Comparison of ENCODE assay signal across 16 cellular contexts in the genomic region with DNA sequence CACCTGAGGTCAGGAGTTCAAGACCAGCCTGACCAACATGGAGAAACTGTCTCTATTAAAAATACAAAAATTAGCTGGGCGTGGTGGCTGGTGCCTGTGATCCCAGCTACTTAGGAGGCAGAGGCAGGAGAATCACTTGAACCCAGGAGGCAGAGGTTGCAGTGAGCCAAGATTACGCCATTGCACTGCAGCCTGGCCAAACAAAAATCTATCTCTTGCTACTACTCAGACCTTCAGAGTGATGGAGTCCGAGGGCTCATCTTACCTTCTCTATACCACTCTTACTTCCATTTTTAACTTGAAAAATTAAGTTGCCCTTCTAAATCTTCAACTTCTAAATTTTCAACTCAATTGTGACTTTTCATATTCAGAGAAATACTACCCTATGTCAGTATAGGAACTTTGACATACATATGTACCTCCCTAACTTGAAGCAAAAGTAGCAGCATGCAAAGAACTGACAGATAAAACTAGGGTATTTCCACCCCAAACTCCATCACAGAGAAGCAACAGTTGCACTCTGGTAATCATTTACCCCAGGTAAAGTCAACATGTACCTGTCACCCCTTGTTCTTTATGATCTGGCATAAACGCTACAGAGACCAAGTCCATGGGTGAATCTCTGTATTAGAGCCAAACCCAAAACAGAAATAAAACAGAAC. TPM values are rescaled to one million over a fixed set of nuclear protein-coding genes. Genes with fewer than 3 reads are reported as not detected.
A peak's percentile ranks its signal among the peaks of the same experiment; 100 is the strongest.
DNase-seq lines count a peak whose midpoint lies in the region; TF ChIP-seq lines count a peak whose summit lies in the region.
"Had no signal": no experiment of that assay in that cellular context is flagged by ENCODE, and none has a peak within 500 bp of the region (broad histone marks: within the 10 kb centered on the region; RNA-seq: fewer than 3 reads in every experiment).

No MANE protein-coding gene starts in this region.

- in situ Hi-C loops in mammary epithelial cell (cut with MboI; ENCODE audit: low sequenced_read_pairs in 2 of 2): no loop called here

- no peaks in the 10 kb centered on the region for H4K20me1 ChIP-seq in mammary epithelial cell (ENCODE audit: insufficient read depth, low read length)

- H3K4me2 ChIP-seq in mammary epithelial cell (ENCODE audit: insufficient read depth, low read depth, low read length): no peak overlapping the region

- BruUV-seq in Calu3 (replicated peaks; lab: Mats Ljungman, UMichigan) (no TSS peak), mammary epithelial cell (replicated peaks; lab: Mats Ljungman, UMichigan) (no TSS peak)

- H3K4me1 Mint-ChIP-seq in Calu3 (ENCODE audit: low read depth, unreplicated experiment) (peaks cover 42% of the 10 kb centered on the region), HFFc6 (ENCODE audit: low read depth) (peaks cover 74% of the 10 kb centered on the region), neural crest cell (peaks cover 33% of the 10 kb centered on the region)

- intact Hi-C loops in Calu3 (cut with micrococcal nuclease; ENCODE audit: unreplicated experiment) (loop anchor here (5.0 kb wide), 1 partner anchor 441 kb away; a partner anchor contains a TSS), mammary epithelial cell (cut with micrococcal nuclease) (no loop called here)

- CTCF ChIA-PET in Calu3 (lab: Charles Lee): interaction anchor here (0.6 kb wide), 1 partner anchor 38 kb away, joined by 4 read pairs; no protein-coding TSS in a partner anchor
- CTCF ChIA-PET in mammary epithelial cell (lab: Charles Lee; ENCODE audit: low non-redundant PET): no interaction called here

- H3K27ac ChIP-seq in epithelial cell of prostate (peak overlapping the region; percentile 31), mammary epithelial cell (ENCODE audit: insufficient read depth, low read depth, low read length) (no peak overlapping the region)
- H3K27ac ChIP-seq: pancreas, thoracic aorta had no signal

- H3K79me2 ChIP-seq in mammary epithelial cell (ENCODE audit: insufficient read depth, low read length): peaks cover 38% of the 10 kb centered on the region

- TF ChIP-seq CTCF in Calu3 (IDR thresholded peaks at IDR 0.05; ENCODE audit: unreplicated experiment) (no peak), HFFc6 (IDR thresholded peaks at IDR 0.05) (no peak), neural crest cell (conservative IDR thresholded peaks at IDR 0.05) (no peak), mammary epithelial cell (conservative IDR thresholded peaks at IDR 0.05 in 1 of 2, IDR thresholded peaks at IDR 0.05 in 1 of 2; ENCODE audit: extremely low read depth in 1 of 2, insufficient read depth in 1 of 2, low read depth in 1 of 2, low read length in 2 of 2) (no peak)

- H3K9me3 Mint-ChIP-seq in Calu3 (ENCODE audit: low read depth, unreplicated experiment): no peaks in the 10 kb centered on the region
- H3K9me3 Mint-ChIP-seq in HFFc6: no peaks in the 10 kb centered on the region
- no peaks in the 10 kb centered on the region for H3K9me3 Mint-ChIP-seq in neural crest cell

- H3K9ac ChIP-seq in mammary epithelial cell (ENCODE audit: insufficient read depth, low read length): no peak overlapping the region

- no peaks in the 10 kb centered on the region for H3K9me3 ChIP-seq in mammary epithelial cell (replicated peaks; ENCODE audit: insufficient read depth, low read length)
- H3K9me3 ChIP-seq: HAP-1, pancreas, thoracic aorta had no signal

- H3K27me3 ChIP-seq in mammary epithelial cell (ENCODE audit: insufficient read depth, low read length): no peaks in the 10 kb centered on the region
- H3K27me3 ChIP-seq: pancreas had no signal

- no peak overlapping the region for H3K4me3 ChIP-seq in mammary epithelial cell (replicated peaks in 1 of 3; ENCODE audit: insufficient read depth in 1 of 3, low read depth in 2 of 3, low read length in 3 of 3)
- H3K4me3 ChIP-seq: HAP-1, pancreas, thoracic aorta had no signal

- DNase-seq in Calu3: no peak
- DNase-seq in HFFc6: no peak
- DNase-seq in epithelial cell of prostate (ENCODE audit: low read depth, low spot score): no peak
- DNase-seq in neural crest cell (ENCODE audit: low read depth, low spot score): no peak
- no peak for DNase-seq in activated CD4-positive, CD25-positive, alpha-beta regulatory T cell treated with anti-CD3 and anti-CD28 coated beads, Interleukin-2, amount 50 U/mL, for 72 hours
- no peak for DNase-seq in NCI-H2171 (lab: John Stamatoyannopoulos, UW)
- DNase-seq in HuH-7.5 (ENCODE audit: low spot score): no peak
- DNase-seq in mammary epithelial cell: no peak
- DNase-seq: activated CD8-positive, alpha-beta T cell treated with anti-CD3 and anti-CD28 coated beads, Interleukin-2, amount 10 ng/mL, durations not matched to agents 7 days and 5 days; central memory CD4-positive, alpha-beta T cell; NCI-H1436 treated with DMSO at 0.1 percent for 48 hours; NCI-H2227 treated with DMSO at 0.1 percent for 48 hours; pancreas; RPMI8226 had no signal

- WGBS in mammary epithelial cell (ENCODE audit: low coverage, missing lambda C conversion rate): 98% methylated on average over 4 of the region's 4 CpGs

- H3K36me3 ChIP-seq in mammary epithelial cell (ENCODE audit: insufficient read depth, low read length): peaks cover 30% of the 10 kb centered on the region

- H3K27ac Mint-ChIP-seq in Calu3 (ENCODE audit: unreplicated experiment): peak overlapping the region; percentile 39
- H3K27ac Mint-ChIP-seq in HFFc6: peak overlapping the region; percentile 72
- no peak overlapping the region for H3K27ac Mint-ChIP-seq in neural crest cell (ENCODE audit: unreplicated experiment)
- H3K27ac Mint-ChIP-seq: activated CD8-positive, alpha-beta T cell treated with anti-CD3 and anti-CD28 coated beads, Interleukin-2, amount 10 ng/mL, durations not matched to agents 7 days and 5 days had no signal

- no peak overlapping the region for H2AFZ ChIP-seq in mammary epithelial cell (ENCODE audit: low read depth, low read length)

- H3K27me3 Mint-ChIP-seq in Calu3 (ENCODE audit: unreplicated experiment) (no peaks in the 10 kb centered on the region), HFFc6 (ENCODE audit: insufficient read depth) (peaks cover 9% of the 10 kb centered on the region), neural crest cell (ENCODE audit: low read depth) (no peaks in the 10 kb centered on the region)

- no peak overlapping the region for H3K4me3 Mint-ChIP-seq in Calu3 (ENCODE audit: low read depth, unreplicated experiment)
- H3K4me3 Mint-ChIP-seq in HFFc6: peak overlapping the region; percentile 41; the same call in 1 of the 2 replicates
- H3K4me3 Mint-ChIP-seq in neural crest cell: peak overlapping the region; percentile 3
- H3K4me3 Mint-ChIP-seq: activated CD8-positive, alpha-beta T cell treated with anti-CD3 and anti-CD28 coated beads, Interleukin-2, amount 10 ng/mL, durations not matched to agents 7 days and 5 days had no signal

- H3K4me1 ChIP-seq in mammary epithelial cell (ENCODE audit: insufficient read depth, low read length): peaks cover 4% of the 10 kb centered on the region

- H3K36me3 Mint-ChIP-seq in Calu3 (ENCODE audit: insufficient read depth, unreplicated experiment): peaks cover 60% of the 10 kb centered on the region
- peaks cover 66% of the 10 kb centered on the region for H3K36me3 Mint-ChIP-seq in HFFc6 (ENCODE audit: low read depth)
- peaks cover 35% of the 10 kb centered on the region for H3K36me3 Mint-ChIP-seq in neural crest cell (ENCODE audit: low read depth)

- dilution Hi-C loops in mammary epithelial cell (cut with HindIII; ENCODE audit: low sequenced_read_pairs): no loop called here

RNA-seq across cellular contexts. Expression of a gene that starts 11.4 kb away (rescaled TPM):
- total RNA-seq in Calu3 (2022) (113 and 115 TPM in 2 replicates), neural crest cell (194 and 201 TPM in 2 replicates), mammary epithelial cell (10 to 100 TPM; 88.6 to 92.5 TPM)
- 100 to 1,000 TPM; 230 to 373 (median 258) TPM for total RNA-seq in HFFc6 (2021; fragmentation: NEBNext Ultra II Directional; extraction: Animal tissue kit (Norgen Biotek cat#: 25700))
- polyA plus RNA-seq in mammary epithelial cell: 37.3 TPM
- 122 TPM for polyA minus RNA-seq in mammary epithelial cell
